Comparison of ENCODE assay signal across 26 cellular contexts in genomic region chr17:10215286-10215685, GRCh38. TPM values are rescaled to one million over a fixed set of nuclear protein-coding genes. Genes with fewer than 3 reads are reported as not detected.
"Had no signal": no experiment of that assay in that cellular context is flagged by ENCODE, and none has a peak within 500 bp of the region (broad histone marks: within the 10 kb centered on the region; RNA-seq: fewer than 3 reads in every experiment).

No MANE protein-coding gene starts in this region.

- H3K4me1 ChIP-seq: pancreas, prostate gland, right lobe of liver, thyroid gland, upper lobe of right lung, uterus had no signal

- H3K4me3 Mint-ChIP-seq: naive thymus-derived CD4-positive, alpha-beta T cell; natural killer cell; nephron; stimulated activated effector memory CD8-positive, alpha-beta T cell treated with anti-CD3 and anti-CD28 coated beads, Interleukin-12 subunit alpha, Interleukin-12 subunit beta, amount 100 ng/mL, for 72 hours; stimulated activated naive B cell treated with anti-CD40 and anti-IgM and Interleukin-4, amounts not matched to agents 10 μg/mL and 1 μg/mL and 100 μg/mL, for 72 hours; type B pancreatic cell had no signal

- H3K27me3 Mint-ChIP-seq: naive thymus-derived CD4-positive, alpha-beta T cell; stimulated activated naive B cell treated with anti-CD40 and anti-IgM and Interleukin-4, amounts not matched to agents 10 μg/mL and 1 μg/mL and 100 μg/mL, for 72 hours had no signal

- H3K4me1 Mint-ChIP-seq: naive thymus-derived CD4-positive, alpha-beta T cell; natural killer cell; stimulated activated effector memory CD8-positive, alpha-beta T cell treated with anti-CD3 and anti-CD28 coated beads, Interleukin-12 subunit alpha, Interleukin-12 subunit beta, amount 100 ng/mL, for 72 hours had no signal

- H3K27ac ChIP-seq: neutrophil, pancreas, prostate gland, right lobe of liver, sigmoid colon, stomach, thoracic aorta, thyroid gland, tibial nerve, upper lobe of right lung, uterus had no signal

- H3K27me3 ChIP-seq: neutrophil, pancreas, right lobe of liver, sigmoid colon, stomach, thyroid gland, tibial nerve, upper lobe of right lung, uterus had no signal

- H3K36me3 Mint-ChIP-seq: stimulated activated effector memory CD8-positive, alpha-beta T cell treated with anti-CD3 and anti-CD28 coated beads, Interleukin-12 subunit alpha, Interleukin-12 subunit beta, amount 100 ng/mL, for 72 hours; type B pancreatic cell had no signal

- DNase-seq: naive thymus-derived CD4-positive, alpha-beta T cell; natural killer cell; nucleus accumbens; pancreas; right cardiac atrium; right lobe of liver; sigmoid colon; small intestine; stimulated activated CD4-positive, alpha-beta T cell treated with anti-CD3 and anti-CD28 coated beads, Interleukin-15, amount 100 ng/mL, for 24 hours; stimulated activated CD4-positive, alpha-beta T cell treated with anti-CD3 and anti-CD28 coated beads, Interleukin-2, amount 100 ng/mL, for 24 hours; stimulated activated CD4-positive, alpha-beta T cell treated with anti-CD3 and anti-CD28 coated beads, Interleukin-2, amount 100 ng/mL, for 48 hours; stimulated activated CD4-positive, alpha-beta T cell treated with anti-CD3 and anti-CD28 coated beads, Interleukin-4, amount 100 ng/mL, for 24 hours; stimulated activated naive B cell treated with anti-CD40 and anti-IgM and Interleukin-4, amounts not matched to agents 10 μg/mL and 1 μg/mL and 100 μg/mL, for 72 hours; stimulated activated naive CD4-positive, alpha-beta T cell treated with Interleukin-2 at 50 U/mL for 16 hours; stomach; thyroid gland; upper lobe of right lung; uterus had no signal

- H3K9me3 ChIP-seq: neutrophil, pancreas, prostate gland, right lobe of liver, sigmoid colon, thoracic aorta, thyroid gland, tibial nerve, upper lobe of right lung, uterus had no signal

- H3K4me3 ChIP-seq: pancreas, prostate gland, right lobe of liver, sigmoid colon, stomach, thoracic aorta, thyroid gland, tibial nerve, upper lobe of right lung, uterus had no signal

- H3K27ac Mint-ChIP-seq: naive thymus-derived CD4-positive, alpha-beta T cell; natural killer cell; stimulated activated effector memory CD8-positive, alpha-beta T cell treated with anti-CD3 and anti-CD28 coated beads, Interleukin-12 subunit alpha, Interleukin-12 subunit beta, amount 100 ng/mL, for 72 hours; stimulated activated naive B cell treated with anti-CD40 and anti-IgM and Interleukin-4, amounts not matched to agents 10 μg/mL and 1 μg/mL and 100 μg/mL, for 72 hours; type B pancreatic cell had no signal

- H3K36me3 ChIP-seq: neutrophil, pancreas, prostate gland, right lobe of liver, sigmoid colon, stomach, thoracic aorta, thyroid gland, tibial nerve, upper lobe of right lung, uterus had no signal

RNA-seq across cellular contexts. Expression of gene GAS7, which starts 16.9 kb away (rescaled TPM):
- total RNA-seq: pulmonary artery endothelial cell had no signal
